ENCODE assay signal across 15 cellular contexts in the genomic region with DNA sequence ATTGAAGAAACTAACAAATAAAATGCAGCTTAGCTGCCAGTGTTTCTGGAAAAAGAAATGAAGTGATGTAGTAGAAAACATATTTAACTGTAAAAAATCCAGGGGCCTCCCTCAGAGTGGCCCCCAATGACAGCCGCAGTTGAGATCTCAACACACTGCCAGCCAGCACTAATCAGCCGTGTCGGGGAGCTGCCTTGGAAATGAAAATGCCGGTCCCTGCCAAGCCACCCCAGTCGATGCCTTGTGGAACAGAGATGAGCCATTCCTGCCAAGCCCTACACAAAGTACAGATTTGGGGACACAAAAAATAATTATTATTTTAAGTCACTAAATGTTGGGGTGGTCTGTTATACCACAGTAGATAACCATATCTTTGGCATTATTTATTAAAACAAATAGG.
DNase-seq lines count a peak whose midpoint lies in the region; ATAC-seq and TF ChIP-seq lines count a peak whose summit lies in the region.
"Had no signal": no experiment of that assay in that cellular context is flagged by ENCODE, and none has a peak within 500 bp of the region (broad histone marks: within the 10 kb centered on the region; RNA-seq: fewer than 3 reads in every experiment).

No MANE protein-coding gene starts in this region.

- H3K27ac ChIP-seq in heart right ventricle, result no peak overlapping the region
- H3K27ac ChIP-seq: BLaER1 treated with 17β-estradiol and CSF1 and Interleukin-3, amounts not matched to agents 10 nM and 100 nM; GM23248 had no signal

- H3K9me3 ChIP-seq in MG63 (no peaks in the 10 kb centered on the region), heart right ventricle (no peaks in the 10 kb centered on the region)
- H3K9me3 ChIP-seq: BLaER1 treated with 17β-estradiol and CSF1 and Interleukin-3, amounts not matched to agents 10 nM and 100 nM had no signal

- H3K9me3 Mint-ChIP-seq in endothelial cell (ENCODE audit: unreplicated experiment), result no peaks in the 10 kb centered on the region
- H3K9me3 Mint-ChIP-seq: CD8-positive, alpha-beta T cell had no signal

- H3K4me3 Mint-ChIP-seq in endothelial cell (ENCODE audit: unreplicated experiment), result no peak overlapping the region
- H3K4me3 Mint-ChIP-seq: B cell; CD8-positive, alpha-beta T cell had no signal

- no peaks in the 10 kb centered on the region for H3K36me3 Mint-ChIP-seq in endothelial cell (ENCODE audit: low read depth, unreplicated experiment)
- H3K36me3 Mint-ChIP-seq: CD8-positive, alpha-beta T cell had no signal

- WGBS in heart right ventricle, 2 donors, result 46 to 73% methylated on average over 5 of the region's 5 CpGs

- no peak for TF ChIP-seq CTCF in heart right ventricle (IDR thresholded peaks at IDR 0.05)
- TF ChIP-seq CTCF in endothelial cell (IDR thresholded peaks at IDR 0.05; ENCODE audit: unreplicated experiment), result no peak

- no peaks in the 10 kb centered on the region for H3K27me3 Mint-ChIP-seq in endothelial cell (ENCODE audit: unreplicated experiment)
- H3K27me3 Mint-ChIP-seq: B cell had no signal

- ATAC-seq in heart right ventricle (no peak), HG02970 (IDR thresholded peaks at IDR 0.05; ENCODE audit: low FRiP score, unreplicated experiment) (no peak)
- ATAC-seq: CD8-positive, alpha-beta T cell had no signal

- H3K4me3 ChIP-seq in MG63 (no peak overlapping the region), heart right ventricle (no peak overlapping the region)
- H3K4me3 ChIP-seq: BLaER1 treated with 17β-estradiol and CSF1 and Interleukin-3, amounts not matched to agents 10 nM and 100 nM; GM23248 had no signal

- intact Hi-C loops in heart right ventricle (cut with DNase I), result no loop called here

- no peaks in the 10 kb centered on the region for H3K4me1 Mint-ChIP-seq in endothelial cell (ENCODE audit: unreplicated experiment)
- H3K4me1 Mint-ChIP-seq: B cell had no signal

- H3K27me3 ChIP-seq in MG63 (no peaks in the 10 kb centered on the region), heart right ventricle (no peaks in the 10 kb centered on the region)
- H3K27me3 ChIP-seq: BLaER1 treated with 17β-estradiol and CSF1 and Interleukin-3, amounts not matched to agents 10 nM and 100 nM had no signal

- no peaks in the 10 kb centered on the region for H3K4me1 ChIP-seq in heart right ventricle
- H3K4me1 ChIP-seq: BLaER1 treated with 17β-estradiol and CSF1 and Interleukin-3, amounts not matched to agents 10 nM and 100 nM had no signal

- DNase-seq in DMS 273 (lab: John Stamatoyannopoulos, UW; ENCODE audit: unreplicated experiment) (peak; percentile 47), MG63 (peak; percentile 11), cerebellum (ENCODE audit: low spot score) (peak; percentile 11), heart right ventricle (no peak), NCI-H1417 (lab: John Stamatoyannopoulos, UW) (no peak), endothelial cell (ENCODE audit: low spot score) (no peak)
- DNase-seq: 8988T; Calu3; CD8-positive, alpha-beta T cell; GDM1; GM23248; HCEC 1CT had no signal

- H3K27ac Mint-ChIP-seq in endothelial cell (ENCODE audit: unreplicated experiment), result no peak overlapping the region
- H3K27ac Mint-ChIP-seq: B cell; CD8-positive, alpha-beta T cell had no signal

- H3K36me3 ChIP-seq in MG63 (no peaks in the 10 kb centered on the region), heart right ventricle (no peaks in the 10 kb centered on the region)
- H3K36me3 ChIP-seq: BLaER1 treated with 17β-estradiol and CSF1 and Interleukin-3, amounts not matched to agents 10 nM and 100 nM had no signal

Comparison
In these comparisons a context has a peak if more than half of its experiments do, and no peak if none do; other contexts are left out.
1. DNase-seq: peak in DMS 273 (single experiment), MG63 (single experiment) and cerebellum (single experiment); none in heart right ventricle (0 of 2), NCI-H1417 (0 of 3) and endothelial cell (single experiment).